In genomic region chr17:83113792-83114191, GRCh38 we compare ENCODE assay signal across 20 cellular contexts. TPM values are rescaled to one million over a fixed set of nuclear protein-coding genes. Genes with fewer than 3 reads are reported as not detected.
A peak's percentile ranks its signal among the peaks of the same experiment; 100 is the strongest.
DNase-seq lines count a peak whose midpoint lies in the region; ATAC-seq and TF ChIP-seq lines count a peak whose summit lies in the region.
"Had no signal": no experiment of that assay in that cellular context is flagged by ENCODE, and none has a peak within 500 bp of the region (broad histone marks: within the 10 kb centered on the region; RNA-seq: fewer than 3 reads in every experiment).

No MANE protein-coding gene starts in this region.

- peaks cover 7% of the 10 kb centered on the region for H3K4me1 ChIP-seq in neural progenitor cell

- peaks cover 2% of the 10 kb centered on the region; the same call in 1 of the 2 replicates for H3K9me3 Mint-ChIP-seq in WTC11
- H3K9me3 Mint-ChIP-seq in neural progenitor cell: peaks cover 3% of the 10 kb centered on the region
- H3K9me3 Mint-ChIP-seq: CD8-positive, alpha-beta T cell had no signal

- peaks cover 11% of the 10 kb centered on the region for H3K27me3 ChIP-seq in neural progenitor cell

- no peak overlapping the region for H3K9ac ChIP-seq in neural progenitor cell
- H3K9ac ChIP-seq: GM23248 had no signal

- CTCF ChIA-PET in WTC11 (lab: Charles Lee): no interaction called here

- no peaks in the 10 kb centered on the region for H3K36me3 ChIP-seq in neural progenitor cell
- H3K36me3 ChIP-seq: BLaER1 treated with 17β-estradiol and CSF1 and Interleukin-3, amounts not matched to agents 10 nM and 100 nM had no signal

- ATAC-seq in left cardiac atrium: no peak
- no peak for ATAC-seq in Right ventricle myocardium superior (ENCODE audit: poor library complexity)
- no peak for ATAC-seq in WTC11
- ATAC-seq in HG03469 (IDR thresholded peaks at IDR 0.05; ENCODE audit: unreplicated experiment): no peak
- ATAC-seq: CD8-positive, alpha-beta T cell; GM12878 had no signal

- peaks cover 9% of the 10 kb centered on the region; the same call in 1 of the 2 replicates for H3K4me1 Mint-ChIP-seq in WTC11
- H3K4me1 Mint-ChIP-seq in neural progenitor cell: peaks cover 47% of the 10 kb centered on the region

- no peak overlapping the region for H3K4me3 ChIP-seq in neural progenitor cell
- H3K4me3 ChIP-seq: BLaER1 treated with 17β-estradiol and CSF1 and Interleukin-3, amounts not matched to agents 10 nM and 100 nM; GM12878; GM23248 had no signal

- H3K27me3 Mint-ChIP-seq in WTC11 (ENCODE audit: low read depth) (peaks cover under 1% of the 10 kb centered on the region; the same call in 1 of the 2 replicates), neural progenitor cell (ENCODE audit: insufficient read depth, low read depth) (peaks cover 16% of the 10 kb centered on the region)

- H3K36me3 Mint-ChIP-seq in WTC11 (no peaks in the 10 kb centered on the region), neural progenitor cell (no peaks in the 10 kb centered on the region)
- H3K36me3 Mint-ChIP-seq: CD8-positive, alpha-beta T cell had no signal

- POLR2A ChIA-PET in WTC11 (lab: Charles Lee): no interaction called here

- no peak overlapping the region for H2AFZ ChIP-seq in neural progenitor cell (replicated peaks)
- H2AFZ ChIP-seq: GM23248 had no signal

- intact Hi-C loops in left cardiac atrium (cut with DNase I) (no loop called here), Right ventricle myocardium superior (cut with DNase I) (no loop called here)

- no peaks in the 10 kb centered on the region for H3K9me3 ChIP-seq in neural progenitor cell (ENCODE audit: low read depth)
- H3K9me3 ChIP-seq: BLaER1 treated with 17β-estradiol and CSF1 and Interleukin-3, amounts not matched to agents 10 nM and 100 nM had no signal

- H3K4me3 Mint-ChIP-seq in WTC11 (no peak overlapping the region), neural progenitor cell (no peak overlapping the region)
- H3K4me3 Mint-ChIP-seq: B cell; CD8-positive, alpha-beta T cell had no signal

- H3K27ac Mint-ChIP-seq in WTC11: peak overlapping the region; percentile 45; the same call in 1 of the 2 replicates
- H3K27ac Mint-ChIP-seq in neural progenitor cell: peak overlapping the region; percentile 86
- H3K27ac Mint-ChIP-seq: B cell; CD8-positive, alpha-beta T cell had no signal

- H3K27ac ChIP-seq in neural progenitor cell: no peak overlapping the region
- H3K27ac ChIP-seq: BLaER1 treated with 17β-estradiol and CSF1 and Interleukin-3, amounts not matched to agents 10 nM and 100 nM; GM23248; HL-60 had no signal

- TF ChIP-seq CTCF in WTC11 (IDR thresholded peaks at IDR 0.05): no peak
- no peak for TF ChIP-seq CTCF in neural progenitor cell (IDR thresholded peaks at IDR 0.05)

- H3K4me2 ChIP-seq in neural progenitor cell: no peak overlapping the region
- H3K4me2 ChIP-seq: BLaER1 treated with 17β-estradiol and CSF1 and Interleukin-3, amounts not matched to agents 10 nM and 100 nM had no signal

- DNase-seq in left cardiac atrium (peak; percentile 17), Right ventricle myocardium superior (no peak), WTC11 (ENCODE audit: low spot score) (no peak), neural progenitor cell (ENCODE audit: low spot score) (no peak), hippocampal formation (lab: John Stamatoyannopoulos, UW) (no peak), AG08395 (ENCODE audit: low spot score) (no peak)
- DNase-seq: 8988T, COR-L47, DMS 273 treated with DMSO at 0.1 percent for 48 hours, DMS53, DND-41, EL, GM23248, HCEC 1CT had no signal

- H4K20me1 ChIP-seq in neural progenitor cell (ENCODE audit: low read depth): no peaks in the 10 kb centered on the region

- H3F3A ChIP-seq in neural progenitor cell (ENCODE audit: low read depth): no peaks in the 10 kb centered on the region

- H3K79me2 ChIP-seq in neural progenitor cell (ENCODE audit: low read depth): no peaks in the 10 kb centered on the region

TF ChIP-seq in WTC11, 78 proteins besides CTCF, POLR2A, EP300 and RAD21 (continues in another document):
- TF ChIP-seq PREB (CRISPR knock-in tag; IDR thresholded peaks at IDR 0.05; ENCODE audit: borderline replicate concordance) (no peak), ZSCAN18 (CRISPR knock-in tag; IDR thresholded peaks at IDR 0.05) (no peak), CBFB (CRISPR knock-in tag; IDR thresholded peaks at IDR 0.05; ENCODE audit: low read depth) (no peak), ZNF423 (CRISPR knock-in tag; IDR thresholded peaks at IDR 0.05) (no peak), HMGA2 (CRISPR knock-in tag; IDR thresholded peaks at IDR 0.05) (no peak), MYBL2 (CRISPR knock-in tag; IDR thresholded peaks at IDR 0.05) (no peak), OVOL2 (CRISPR knock-in tag; IDR thresholded peaks at IDR 0.05; ENCODE audit: borderline replicate concordance) (no peak), TEAD1 (CRISPR knock-in tag; IDR thresholded peaks at IDR 0.05) (no peak), PRRX2 (CRISPR knock-in tag; IDR thresholded peaks at IDR 0.05) (no peak), GABPB1 (CRISPR knock-in tag; IDR thresholded peaks at IDR 0.05) (no peak), ATF1 (CRISPR knock-in tag; IDR thresholded peaks at IDR 0.05) (no peak), SP1 (CRISPR knock-in tag; conservative IDR thresholded peaks at IDR 0.05) (no peak), ZNF219 (CRISPR knock-in tag; IDR thresholded peaks at IDR 0.05; ENCODE audit: borderline replicate concordance) (no peak), TP53 (CRISPR knock-in tag; IDR thresholded peaks at IDR 0.05) (no peak), ZMAT4 (CRISPR knock-in tag; IDR thresholded peaks at IDR 0.05) (no peak), FOXP1 (CRISPR knock-in tag; IDR thresholded peaks at IDR 0.05; ENCODE audit: borderline replicate concordance) (no peak), JAZF1 (CRISPR knock-in tag; IDR thresholded peaks at IDR 0.05) (no peak)
- TF ChIP-seq, protein P1, sequence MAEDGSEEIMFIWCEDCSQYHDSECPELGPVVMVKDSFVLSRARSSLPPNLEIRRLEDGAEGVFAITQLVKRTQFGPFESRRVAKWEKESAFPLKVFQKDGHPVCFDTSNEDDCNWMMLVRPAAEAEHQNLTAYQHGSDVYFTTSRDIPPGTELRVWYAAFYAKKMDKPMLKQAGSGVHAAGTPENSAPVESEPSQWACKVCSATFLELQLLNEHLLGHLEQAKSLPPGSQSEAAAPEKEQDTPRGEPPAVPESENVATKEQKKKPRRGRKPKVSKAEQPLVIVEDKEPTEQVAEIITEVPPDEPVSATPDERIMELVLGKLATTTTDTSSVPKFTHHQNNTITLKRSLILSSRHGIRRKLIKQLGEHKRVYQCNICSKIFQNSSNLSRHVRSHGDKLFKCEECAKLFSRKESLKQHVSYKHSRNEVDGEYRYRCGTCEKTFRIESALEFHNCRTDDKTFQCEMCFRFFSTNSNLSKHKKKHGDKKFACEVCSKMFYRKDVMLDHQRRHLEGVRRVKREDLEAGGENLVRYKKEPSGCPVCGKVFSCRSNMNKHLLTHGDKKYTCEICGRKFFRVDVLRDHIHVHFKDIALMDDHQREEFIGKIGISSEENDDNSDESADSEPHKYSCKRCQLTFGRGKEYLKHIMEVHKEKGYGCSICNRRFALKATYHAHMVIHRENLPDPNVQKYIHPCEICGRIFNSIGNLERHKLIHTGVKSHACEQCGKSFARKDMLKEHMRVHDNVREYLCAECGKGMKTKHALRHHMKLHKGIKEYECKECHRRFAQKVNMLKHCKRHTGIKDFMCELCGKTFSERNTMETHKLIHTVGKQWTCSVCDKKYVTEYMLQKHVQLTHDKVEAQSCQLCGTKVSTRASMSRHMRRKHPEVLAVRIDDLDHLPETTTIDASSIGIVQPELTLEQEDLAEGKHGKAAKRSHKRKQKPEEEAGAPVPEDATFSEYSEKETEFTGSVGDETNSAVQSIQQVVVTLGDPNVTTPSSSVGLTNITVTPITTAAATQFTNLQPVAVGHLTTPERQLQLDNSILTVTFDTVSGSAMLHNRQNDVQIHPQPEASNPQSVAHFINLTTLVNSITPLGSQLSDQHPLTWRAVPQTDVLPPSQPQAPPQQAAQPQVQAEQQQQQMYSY (CRISPR knock-in tag; IDR thresholded peaks at IDR 0.05): no peak

RNA-seq across cellular contexts. Expression of gene METRNL, which starts 34.4 kb away (rescaled TPM):
- total RNA-seq in left cardiac atrium: 10 to 100 TPM; 50.4 to 84.4 TPM
- total RNA-seq in Right ventricle myocardium superior: 70.3 TPM
- 27.7 to 29.3 TPM (median 28.1 TPM) in 3 replicates for total RNA-seq in WTC11 (2021)
- total RNA-seq in neural progenitor cell (ENCODE audit: low replicate concordance): 3.6 and 12.9 TPM in 2 replicates
